In the genomic region with DNA sequence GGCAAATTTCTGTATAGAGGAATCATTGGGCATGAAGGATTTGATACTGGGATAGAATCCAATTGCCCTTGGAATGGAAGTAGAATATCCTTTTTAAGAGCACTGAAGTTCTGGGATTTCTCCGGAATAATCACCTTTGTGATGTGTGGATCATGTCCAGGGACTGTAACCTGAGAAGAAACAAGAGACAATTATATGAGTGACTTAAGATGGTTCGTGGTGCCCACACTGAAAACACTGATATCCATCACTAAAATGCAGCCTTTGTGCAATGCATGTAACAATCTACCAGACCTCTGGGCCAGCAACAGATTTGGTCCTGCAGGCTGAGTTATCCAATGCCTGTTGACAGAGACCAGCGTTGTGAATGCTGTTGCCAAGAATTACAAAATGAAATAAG, we compare ENCODE assay signal across 15 cellular contexts. TPM values are rescaled to one million over a fixed set of nuclear protein-coding genes. Genes with fewer than 3 reads are reported as not detected.
DNase-seq lines count a peak whose midpoint lies in the region; ATAC-seq and TF ChIP-seq lines count a peak whose summit lies in the region.
"Had no signal": no experiment of that assay in that cellular context is flagged by ENCODE, and none has a peak within 500 bp of the region (broad histone marks: within the 10 kb centered on the region; RNA-seq: fewer than 3 reads in every experiment).

No MANE protein-coding gene starts in this region.

- TF ChIP-seq POLR2A in Peyer's patch (IDR thresholded peaks at IDR 0.05): no peak

- POLR2A ChIA-PET in activated CD4-positive, alpha-beta T cell treated with anti-CD3 and anti-CD28 coated beads, Interleukin-2, amount 10 ng/mL, durations not matched to agents 7 days and 5 days (lab: Charles Lee): no interaction called here

- H3K9me3 Mint-ChIP-seq in activated CD4-positive, alpha-beta T cell treated with anti-CD3 and anti-CD28 coated beads, Interleukin-2, amount 10 ng/mL, durations not matched to agents 7 days and 5 days: no peaks in the 10 kb centered on the region
- H3K9me3 Mint-ChIP-seq: CD8-positive, alpha-beta memory T cell had no signal

- H3K27ac Mint-ChIP-seq in activated CD4-positive, alpha-beta T cell treated with anti-CD3 and anti-CD28 coated beads, Interleukin-2, amount 10 ng/mL, durations not matched to agents 7 days and 5 days: no peak overlapping the region
- H3K27ac Mint-ChIP-seq: CD8-positive, alpha-beta memory T cell had no signal

- H3K4me1 ChIP-seq in Peyer's patch: no peaks in the 10 kb centered on the region

- no peaks in the 10 kb centered on the region for H3K4me1 Mint-ChIP-seq in activated CD4-positive, alpha-beta T cell treated with anti-CD3 and anti-CD28 coated beads, Interleukin-2, amount 10 ng/mL, durations not matched to agents 7 days and 5 days
- H3K4me1 Mint-ChIP-seq: CD8-positive, alpha-beta memory T cell had no signal

- no peak for ATAC-seq in HG03039 (IDR thresholded peaks at IDR 0.05; ENCODE audit: unreplicated experiment)
- ATAC-seq: Right ventricle myocardium inferior had no signal

- no peak for TF ChIP-seq CTCF in Peyer's patch (IDR thresholded peaks at IDR 0.05)

- H3K4me3 ChIP-seq in Peyer's patch: no peak overlapping the region

- H3K27me3 Mint-ChIP-seq in activated CD4-positive, alpha-beta T cell treated with anti-CD3 and anti-CD28 coated beads, Interleukin-2, amount 10 ng/mL, durations not matched to agents 7 days and 5 days: peaks cover 1% of the 10 kb centered on the region

- CTCF ChIA-PET in activated CD4-positive, alpha-beta T cell treated with anti-CD3 and anti-CD28 coated beads, Interleukin-2, amount 10 ng/mL, durations not matched to agents 7 days and 5 days (lab: Charles Lee): no interaction called here

- no peaks in the 10 kb centered on the region for H3K27me3 ChIP-seq in Peyer's patch

- H3K4me3 Mint-ChIP-seq in activated CD4-positive, alpha-beta T cell treated with anti-CD3 and anti-CD28 coated beads, Interleukin-2, amount 10 ng/mL, durations not matched to agents 7 days and 5 days: no peak overlapping the region
- H3K4me3 Mint-ChIP-seq: CD8-positive, alpha-beta memory T cell had no signal

- H3K9me3 ChIP-seq in Peyer's patch: no peaks in the 10 kb centered on the region

- no peaks in the 10 kb centered on the region for H3K36me3 ChIP-seq in Peyer's patch

- peak overlapping the region; percentile 47 for H3K27ac ChIP-seq in substantia nigra (ENCODE audit: low read depth, low read length, poor library complexity, severe bottlenecking)
- H3K27ac ChIP-seq in Peyer's patch: no peak overlapping the region

- peak; percentile 94 for DNase-seq in NCI-H1694 treated with DMSO at 0.1 percent for 48 hours (lab: John Stamatoyannopoulos, UW)
- DNase-seq in NCI-H446 treated with DMSO at 0.1 percent for 48 hours (lab: John Stamatoyannopoulos, UW): peak; percentile 82
- peak; percentile 36 for DNase-seq in astrocyte of the hippocampus (ENCODE audit: low read depth, low spot score)
- DNase-seq in substantia nigra (lab: John Stamatoyannopoulos, UW): no peak
- DNase-seq in activated CD4-positive, alpha-beta T cell treated with anti-CD3 and anti-CD28 coated beads, Interleukin-2, amount 10 ng/mL, durations not matched to agents 7 days and 5 days: no peak
- no peak for DNase-seq in Peyer's patch
- DNase-seq: C1 segment of cervical spinal cord; CD8-positive, alpha-beta memory T cell; DMS79; KG1; NCI-H1105 treated with DMSO at 0.1 percent for 48 hours; NCI-H187; NCI-H510A had no signal

- no peaks in the 10 kb centered on the region for H3K36me3 Mint-ChIP-seq in activated CD4-positive, alpha-beta T cell treated with anti-CD3 and anti-CD28 coated beads, Interleukin-2, amount 10 ng/mL, durations not matched to agents 7 days and 5 days (ENCODE audit: low read depth)

RNA-seq across cellular contexts. Expression of a gene that starts 48.5 kb away (rescaled TPM):
- 100 to 1,000 TPM; 207 to 214 TPM for total RNA-seq in activated CD4-positive, alpha-beta T cell treated with anti-CD3 and anti-CD28 coated beads, Interleukin-2, amount 10 ng/mL, durations not matched to agents 7 days and 5 days
- total RNA-seq in Peyer's patch: 100 to 1,000 TPM in 2 of 4 donors, 10 to 100 TPM in 2; 64.7 to 126 (median 95.3) TPM

Comparison
In these comparisons a context has a peak if more than half of its experiments do, and no peak if none do; other contexts are left out.
1. DNase-seq: peak in NCI-H1694 treated with DMSO at 0.1 percent for 48 hours (single experiment), NCI-H446 treated with DMSO at 0.1 percent for 48 hours (single experiment) and astrocyte of the hippocampus (single experiment); none in substantia nigra (0 of 49), activated CD4-positive, alpha-beta T cell treated with anti-CD3 and anti-CD28 coated beads, Interleukin-2, amount 10 ng/mL, durations not matched to agents 7 days and 5 days (single experiment) and Peyer's patch (0 of 3).